Comparison of ENCODE assay signal across 9 cellular contexts in genomic region chr3:152183473-152183872, GRCh38.
DNase-seq lines count a peak whose midpoint lies in the region; ATAC-seq, FAIRE-seq and TF ChIP-seq lines count a peak whose summit lies in the region.
"Had no signal": no experiment of that assay in that cellular context is flagged by ENCODE, and none has a peak within 500 bp of the region (broad histone marks: within the 10 kb centered on the region; RNA-seq: fewer than 3 reads in every experiment).

No MANE protein-coding gene starts in this region.

- TF ChIP-seq POLR2A in GM12892 (IDR thresholded peaks at IDR 0.05; ENCODE audit: low read depth, low read length), result no peak

- no peaks in the 10 kb centered on the region for H4K20me1 ChIP-seq in astrocyte (ENCODE audit: insufficient read depth, low read length)

- H3K4me2 ChIP-seq in astrocyte (ENCODE audit: low read length), result no peak overlapping the region

- H3K4me1 Mint-ChIP-seq in astrocyte (ENCODE audit: low read depth, unreplicated experiment), result no peaks in the 10 kb centered on the region

- CTCF ChIA-PET in A673 (lab: Charles Lee), result interaction anchor here (0.7 to 3.5 kb wide), 3 partner anchors 111 to 289 kb away, joined by 3 to 32 read pairs (median 8); no protein-coding TSS in a partner anchor

- intact Hi-C loops in A673 (cut with micrococcal nuclease; ENCODE audit: unreplicated experiment) (loop anchor here (1.0 kb wide), 1 partner anchor 261 kb away; no protein-coding TSS in a partner anchor), left colon (cut with DNase I, micrococcal nuclease) (no loop called here)

- no peaks in the 10 kb centered on the region for H3K9me3 Mint-ChIP-seq in astrocyte (ENCODE audit: unreplicated experiment)

- peak; percentile 85 for FAIRE-seq in GM12892 (lab: Jason Lieb, UNC)
- FAIRE-seq in astrocyte (lab: Jason Lieb, UNC), result peak; percentile 56
- FAIRE-seq: islet of Langerhans had no signal

- H3K27ac ChIP-seq in A673 (ENCODE audit: low read depth, low read length, poor library complexity, severe bottlenecking) (no peak overlapping the region), RWPE2 (ENCODE audit: poor library complexity, severe bottlenecking) (no peak overlapping the region), astrocyte (ENCODE audit: low read depth, low read length) (no peak overlapping the region)

- no TSS peak for BruUV-seq in A673 (replicated peaks; lab: Mats Ljungman, UMichigan)

- H3K4me3 ChIP-seq in A673 (ENCODE audit: low read depth, low read length, poor library complexity, severe bottlenecking), result no peak overlapping the region
- no peak overlapping the region for H3K4me3 ChIP-seq in RWPE2 (ENCODE audit: severe bottlenecking)
- no peak overlapping the region for H3K4me3 ChIP-seq in astrocyte (ENCODE audit: insufficient read depth, low read depth, low read length)

- H3K36me3 Mint-ChIP-seq in astrocyte (ENCODE audit: low read depth, unreplicated experiment), result no peaks in the 10 kb centered on the region

- DNase-seq in A673 (ENCODE audit: low spot score), result peak; percentile 80
- no peak for DNase-seq in GM12892 (ENCODE audit: insufficient read length)
- DNase-seq in RWPE2 (ENCODE audit: low spot score), result no peak
- DNase-seq in astrocyte (ENCODE audit: low read depth), result no peak
- peak; percentile 26 to 37 for DNase-seq in left colon
- DNase-seq in stimulated activated CD8-positive, alpha-beta memory T cell treated with anti-CD3 and anti-CD28 coated beads, Interleukin-7, amount 100 ng/mL, for 4 hours (ENCODE audit: low read depth in 2 of 2), result peak; percentile 17 to 28

- H3K27me3 ChIP-seq in A673 (replicated peaks; ENCODE audit: insufficient read depth, low read depth, low read length, poor library complexity) (no peaks in the 10 kb centered on the region), RWPE2 (ENCODE audit: insufficient read depth, poor library complexity, severe bottlenecking) (no peaks in the 10 kb centered on the region), astrocyte (ENCODE audit: insufficient read depth, low read length) (no peaks in the 10 kb centered on the region)

- peak; percentile 81 for TF ChIP-seq CTCF in A673 (conservative IDR thresholded peaks at IDR 0.05; ENCODE audit: low read depth, low read length)
- peak; percentile 28 for TF ChIP-seq CTCF in RWPE2 (IDR thresholded peaks at IDR 0.05; ENCODE audit: poor library complexity, severe bottlenecking)
- TF ChIP-seq CTCF in astrocyte (IDR thresholded peaks at IDR 0.05; ENCODE audit: insufficient read depth, low read depth, low read length), result peak; percentile 44

- peaks cover 6% of the 10 kb centered on the region for H3K4me1 ChIP-seq in A673 (ENCODE audit: insufficient read depth, low read length, poor library complexity, severe bottlenecking)
- no peaks in the 10 kb centered on the region for H3K4me1 ChIP-seq in RWPE2 (ENCODE audit: insufficient read depth, poor library complexity, severe bottlenecking)
- no peaks in the 10 kb centered on the region for H3K4me1 ChIP-seq in astrocyte (ENCODE audit: insufficient read depth, low read length)

- no peaks in the 10 kb centered on the region for H3K27me3 Mint-ChIP-seq in astrocyte (ENCODE audit: low read depth, unreplicated experiment)

- POLR2A ChIA-PET in A673 (lab: Charles Lee; ENCODE audit: low non-redundant PET), result no interaction called here

- no peak overlapping the region for H3K9ac ChIP-seq in astrocyte (ENCODE audit: low read length)

- no peak overlapping the region for H3K27ac Mint-ChIP-seq in astrocyte (ENCODE audit: unreplicated experiment)

- no peak overlapping the region for H3K4me3 Mint-ChIP-seq in astrocyte (ENCODE audit: unreplicated experiment)

- H3K9me3 ChIP-seq in A673 (ENCODE audit: low read depth, low read length, poor library complexity, severe bottlenecking), result no peaks in the 10 kb centered on the region
- no peaks in the 10 kb centered on the region for H3K9me3 ChIP-seq in RWPE2 (ENCODE audit: severe bottlenecking)
- H3K9me3 ChIP-seq in astrocyte (ENCODE audit: insufficient read depth, low read depth, low read length), result no peaks in the 10 kb centered on the region

- no peaks in the 10 kb centered on the region for H3K79me2 ChIP-seq in astrocyte (ENCODE audit: insufficient read depth, low read length)

- ATAC-seq in HG03354 (IDR thresholded peaks at IDR 0.05; ENCODE audit: poor library complexity, severe bottlenecking, unreplicated experiment) (peak; percentile 82), RWPE2 (ENCODE audit: low read depth) (peak; percentile 38; the same call in 1 of the 3 replicates), left colon (no peak), GM19328 (IDR thresholded peaks at IDR 0.05; ENCODE audit: unreplicated experiment) (no peak)

- H3K36me3 ChIP-seq in A673 (ENCODE audit: insufficient read depth, low read length, poor library complexity, severe bottlenecking) (no peaks in the 10 kb centered on the region), RWPE2 (ENCODE audit: low read depth) (no peaks in the 10 kb centered on the region), astrocyte (ENCODE audit: insufficient read depth, low read length) (no peaks in the 10 kb centered on the region)

- H2AFZ ChIP-seq in astrocyte (ENCODE audit: low read depth, low read length), result no peak overlapping the region

Comparison
In these comparisons a context has a peak if more than half of its experiments do, and no peak if none do; other contexts are left out.
1. DNase-seq: peak in A673 (single experiment), left colon (2 of 2) and stimulated activated CD8-positive, alpha-beta memory T cell treated with anti-CD3 and anti-CD28 coated beads, Interleukin-7, amount 100 ng/mL, for 4 hours (2 of 2); none in GM12892 (single experiment), RWPE2 (single experiment) and astrocyte (single experiment).
2. CTCF ChIP-seq: peak in every context shown above with its lines; median percentile 81 in A673; 44 in astrocyte; 28 in RWPE2.
3. ATAC-seq: peak in HG03354 (single experiment) and RWPE2 (single experiment); none in left colon (single experiment) and GM19328 (single experiment).